ENCODE assay signal across 1 cellular context in the genomic region with DNA sequence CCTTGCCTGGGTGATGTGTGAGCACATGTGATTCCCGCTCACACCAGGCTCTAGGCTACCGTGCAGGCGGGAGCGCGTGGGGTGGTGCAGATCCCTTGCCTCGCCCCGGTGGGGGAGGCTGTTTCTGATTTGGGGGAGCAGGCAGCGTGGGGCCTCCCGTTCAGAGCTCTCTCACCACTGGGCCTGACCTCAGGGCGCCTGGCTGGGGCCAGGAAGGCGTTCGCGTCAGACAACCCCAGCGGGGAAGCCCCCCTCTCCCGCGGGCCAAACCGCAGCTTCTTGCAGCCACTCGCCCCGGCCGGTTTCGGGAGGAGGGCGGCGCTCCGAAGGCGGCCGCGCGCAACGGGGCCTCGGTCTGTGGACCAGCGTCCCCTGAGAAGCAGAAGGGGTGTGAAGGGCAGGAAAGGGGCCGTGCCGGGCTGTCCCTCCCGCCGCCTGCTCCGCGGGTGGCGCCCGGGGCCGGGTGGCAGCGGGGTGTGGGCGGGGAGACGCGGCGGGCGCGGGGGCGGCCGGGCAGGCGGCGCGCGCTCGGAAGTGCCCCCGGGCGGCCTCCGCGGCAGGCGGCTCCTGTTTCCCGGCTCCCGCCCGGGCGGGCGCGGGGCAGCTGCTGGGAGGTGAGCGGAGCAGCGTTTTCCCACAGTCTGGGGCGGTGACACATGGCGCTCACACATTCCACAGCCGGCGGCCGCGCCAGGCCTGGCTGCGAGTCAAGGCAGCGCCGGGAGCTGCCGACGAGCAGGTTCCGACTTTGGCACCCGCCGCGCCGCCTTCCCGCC.
TF ChIP-seq lines count a peak whose summit lies in the region.

No MANE protein-coding gene starts in this region.

TF ChIP-seq in WTC11, 78 proteins besides CTCF, POLR2A, EP300 and RAD21 (continued from another document and continues in another):
- 0 out of 2 replicates have a peak, but pooled peaks have one; percentile 55 for TF ChIP-seq ZNF263 (CRISPR knock-in tag; IDR thresholded peaks at IDR 0.05; ENCODE audit: low read depth)
- TF ChIP-seq TCF7 (CRISPR knock-in tag; IDR thresholded peaks at IDR 0.05; ENCODE audit: low read depth): no peak; the same call in 1 of the 2 replicates
- TF ChIP-seq USF1 (CRISPR knock-in tag; IDR thresholded peaks at IDR 0.05): peak; percentile 63; the same call in 1 of the 2 replicates
- peak; percentile 91; the same call in 1 of the 2 replicates for TF ChIP-seq ETV6 (CRISPR knock-in tag; IDR thresholded peaks at IDR 0.05)
- no peak for TF ChIP-seq USF2 (CRISPR knock-in tag; IDR thresholded peaks at IDR 0.05)
- peak; percentile 43; the same call in 1 of the 2 replicates for TF ChIP-seq ZBTB21 (CRISPR knock-in tag; IDR thresholded peaks at IDR 0.05; ENCODE audit: borderline replicate concordance)
- TF ChIP-seq NR2C2 (CRISPR knock-in tag; IDR thresholded peaks at IDR 0.05): no peak
- peak; percentile 87 for TF ChIP-seq ESRRA (CRISPR knock-in tag; IDR thresholded peaks at IDR 0.05; ENCODE audit: borderline replicate concordance)
- TF ChIP-seq ELF4 (CRISPR knock-in tag; IDR thresholded peaks at IDR 0.05; ENCODE audit: low read depth): 0 out of 2 replicates have a peak, but pooled peaks have one; percentile 25
- no peak for TF ChIP-seq ATF6 (CRISPR knock-in tag; IDR thresholded peaks at IDR 0.05)
- TF ChIP-seq KAT7 (CRISPR knock-in tag; IDR thresholded peaks at IDR 0.05; ENCODE audit: borderline replicate concordance): 0 out of 2 replicates have a peak, but pooled peaks have one; percentile 24
- no peak for TF ChIP-seq HMGA2 (CRISPR knock-in tag; IDR thresholded peaks at IDR 0.05)
- peak; percentile 86; the same call in 1 of the 2 replicates for TF ChIP-seq RELA (CRISPR knock-in tag; IDR thresholded peaks at IDR 0.05; ENCODE audit: borderline replicate concordance)
- peak; percentile 72; the same call in 1 of the 2 replicates for TF ChIP-seq ARID4B (CRISPR knock-in tag; IDR thresholded peaks at IDR 0.05; ENCODE audit: borderline replicate concordance)
- 0 out of 2 replicates have a peak, but pooled peaks have one; percentile 72 for TF ChIP-seq E2F4 (CRISPR knock-in tag; IDR thresholded peaks at IDR 0.05; ENCODE audit: borderline replicate concordance, low read depth)
- TF ChIP-seq ZNF416 (CRISPR knock-in tag; IDR thresholded peaks at IDR 0.05): no peak
- peak; percentile 32; the same call in 1 of the 2 replicates for TF ChIP-seq MYBL2 (CRISPR knock-in tag; IDR thresholded peaks at IDR 0.05)
- TF ChIP-seq AR (CRISPR knock-in tag; IDR thresholded peaks at IDR 0.05): no peak
- TF ChIP-seq ZNF232 (CRISPR knock-in tag; IDR thresholded peaks at IDR 0.05): peak; percentile 60; the same call in 1 of the 2 replicates
- TF ChIP-seq, protein P1, sequence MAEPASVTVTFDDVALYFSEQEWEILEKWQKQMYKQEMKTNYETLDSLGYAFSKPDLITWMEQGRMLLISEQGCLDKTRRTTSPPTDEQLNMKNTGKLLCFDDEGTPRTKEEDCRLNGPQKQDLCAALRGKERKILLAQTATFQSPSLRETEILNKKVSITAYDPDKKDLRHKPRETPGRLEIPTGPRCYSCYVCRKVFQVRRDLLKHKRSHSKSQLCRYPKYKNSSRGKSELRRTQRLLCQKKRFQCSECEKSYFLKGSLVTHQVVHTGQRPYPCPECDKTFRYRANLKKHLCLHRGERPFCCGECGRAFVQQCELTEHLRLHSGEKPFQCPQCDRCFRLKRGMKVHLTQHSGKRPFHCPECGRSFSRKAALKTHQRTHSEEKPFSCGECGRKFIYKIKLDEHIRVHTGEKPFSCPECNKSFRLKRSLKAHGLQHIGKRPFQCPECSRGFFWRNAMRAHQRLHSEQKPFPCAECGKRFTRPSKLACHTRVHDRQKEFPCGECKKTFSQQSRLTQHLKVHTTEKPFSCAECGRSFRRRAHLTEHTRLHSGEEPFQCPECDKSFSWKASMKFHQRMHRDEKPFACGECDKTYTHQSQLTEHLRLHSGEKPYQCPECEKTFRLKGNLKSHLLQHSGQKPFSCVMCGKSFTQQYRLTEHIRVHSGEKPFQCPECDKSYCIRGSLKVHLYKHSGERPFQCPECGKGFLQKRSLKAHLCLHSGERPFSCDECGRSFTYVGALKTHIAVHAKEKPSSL (CRISPR knock-in tag; conservative IDR thresholded peaks at IDR 0.05): no peak
- no peak for TF ChIP-seq IRF2 (CRISPR knock-in tag; IDR thresholded peaks at IDR 0.05; ENCODE audit: borderline replicate concordance, low read depth)
- TF ChIP-seq STAT6 (CRISPR knock-in tag; conservative IDR thresholded peaks at IDR 0.05; ENCODE audit: low read depth): no peak
- TF ChIP-seq TEAD4 (CRISPR knock-in tag; IDR thresholded peaks at IDR 0.05): peak; percentile 72; the same call in 1 of the 2 replicates
- TF ChIP-seq, protein P2, sequence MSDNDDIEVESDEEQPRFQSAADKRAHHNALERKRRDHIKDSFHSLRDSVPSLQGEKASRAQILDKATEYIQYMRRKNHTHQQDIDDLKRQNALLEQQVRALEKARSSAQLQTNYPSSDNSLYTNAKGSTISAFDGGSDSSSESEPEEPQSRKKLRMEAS (CRISPR knock-in tag; IDR thresholded peaks at IDR 0.05): peak; percentile 98
- TF ChIP-seq NR1H2 (CRISPR knock-in tag; IDR thresholded peaks at IDR 0.05): 0 out of 2 replicates have a peak, but pooled peaks have one; percentile 42
- TF ChIP-seq, protein P3, sequence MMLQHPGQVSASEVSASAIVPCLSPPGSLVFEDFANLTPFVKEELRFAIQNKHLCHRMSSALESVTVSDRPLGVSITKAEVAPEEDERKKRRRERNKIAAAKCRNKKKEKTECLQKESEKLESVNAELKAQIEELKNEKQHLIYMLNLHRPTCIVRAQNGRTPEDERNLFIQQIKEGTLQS (CRISPR knock-in tag; conservative IDR thresholded peaks at IDR 0.05): no peak
- no peak for TF ChIP-seq TP53 (CRISPR knock-in tag; IDR thresholded peaks at IDR 0.05)
- TF ChIP-seq SMAD3 (CRISPR knock-in tag; IDR thresholded peaks at IDR 0.05; ENCODE audit: borderline replicate concordance): no peak; the same call in 1 of the 2 replicates
- TF ChIP-seq ZNF121 (CRISPR knock-in tag; IDR thresholded peaks at IDR 0.05): no peak
- no peak for TF ChIP-seq ZNF512 (CRISPR knock-in tag; IDR thresholded peaks at IDR 0.05; ENCODE audit: borderline replicate concordance)
- peak; percentile 76; the same call in 1 of the 2 replicates for TF ChIP-seq NFE2L1 (CRISPR knock-in tag; IDR thresholded peaks at IDR 0.05)
